In the genomic region with DNA sequence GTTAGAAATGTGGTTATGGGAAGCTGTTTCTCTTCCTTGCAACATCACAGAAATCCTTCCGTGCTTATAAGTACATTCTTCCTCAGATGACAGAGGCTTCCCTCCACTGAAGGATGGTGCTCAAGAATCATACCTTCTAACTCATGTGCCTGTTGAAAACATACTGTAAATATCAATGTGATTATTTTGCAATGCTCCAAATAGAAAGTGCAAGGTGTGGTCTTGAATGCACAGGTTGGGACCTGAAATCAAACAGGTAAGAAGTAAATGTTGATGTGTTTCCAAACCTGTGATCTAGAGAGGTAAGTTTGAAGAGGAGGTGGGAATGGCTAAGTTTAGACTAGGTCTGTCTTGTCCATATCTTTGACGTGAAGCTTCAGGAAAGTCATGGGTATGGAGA, we compare ENCODE assay signal across 24 cellular contexts.
"Had no signal": no experiment of that assay in that cellular context is flagged by ENCODE, and none has a peak within 500 bp of the region (broad histone marks: within the 10 kb centered on the region; RNA-seq: fewer than 3 reads in every experiment).

No MANE protein-coding gene starts in this region.

- H3K4me1 ChIP-seq: neural progenitor cell, parathyroid adenoma, psoas muscle, right lobe of liver, sigmoid colon, stomach, thyroid gland, transverse colon, upper lobe of right lung, uterus had no signal

- H3K36me3 ChIP-seq: neural progenitor cell, ovary, right lobe of liver, sigmoid colon, stomach, thoracic aorta, thyroid gland, transverse colon, upper lobe of right lung, uterus had no signal

- ATAC-seq: natural killer cell; psoas muscle; right cardiac atrium; right lobe of liver; stimulated activated effector memory CD8-positive, alpha-beta T cell treated with anti-CD3 and anti-CD28 coated beads, Interleukin-12 subunit alpha, Interleukin-12 subunit beta, amount 100 ng/mL, for 72 hours; stimulated activated naive B cell treated with anti-CD40 and anti-IgM and Interleukin-4, amounts not matched to agents 10 μg/mL and 1 μg/mL and 100 μg/mL, for 72 hours; upper lobe of right lung had no signal

- H3K27me3 ChIP-seq: neural progenitor cell, ovary, right lobe of liver, sigmoid colon, stomach, thyroid gland, transverse colon, upper lobe of right lung, uterus had no signal

- FAIRE-seq: small intestine had no signal

- H3K9me3 ChIP-seq: ovary, psoas muscle, right lobe of liver, sigmoid colon, stomach, thoracic aorta, thyroid gland, transverse colon, upper lobe of right lung, uterus had no signal

- H3K4me2 ChIP-seq: neural progenitor cell had no signal

- H3K4me3 ChIP-seq: neural progenitor cell, ovary, psoas muscle, right lobe of liver, sigmoid colon, stomach, thoracic aorta, thyroid gland, transverse colon, upper lobe of right lung, uterus had no signal

- H3K9ac ChIP-seq: neural progenitor cell, parathyroid adenoma had no signal

- H2AFZ ChIP-seq: neural progenitor cell, parathyroid adenoma had no signal

- H3K27ac ChIP-seq: neural progenitor cell, ovary, parathyroid adenoma, psoas muscle, right lobe of liver, sigmoid colon, stomach, thoracic aorta, thyroid gland, transverse colon, upper lobe of right lung, uterus had no signal

- DNase-seq: natural killer cell; occipital lobe; ovary; posterior cingulate gyrus; psoas muscle; right cardiac atrium; right lobe of liver; sigmoid colon; small intestine; stimulated activated CD4-positive, alpha-beta T cell treated with anti-CD3 and anti-CD28 coated beads, Interleukin-15, amount 100 ng/mL, for 24 hours; stimulated activated CD4-positive, alpha-beta T cell treated with anti-CD3 and anti-CD28 coated beads, Interleukin-2, amount 100 ng/mL, for 24 hours; stimulated activated CD4-positive, alpha-beta T cell treated with anti-CD3 and anti-CD28 coated beads, Interleukin-2, amount 100 ng/mL, for 48 hours; stimulated activated CD4-positive, alpha-beta T cell treated with anti-CD3 and anti-CD28 coated beads, Interleukin-4, amount 100 ng/mL, for 24 hours; stimulated activated naive B cell treated with anti-CD40 and anti-IgM and Interleukin-4, amounts not matched to agents 10 μg/mL and 1 μg/mL and 100 μg/mL, for 72 hours; stimulated activated naive CD4-positive, alpha-beta T cell treated with Interleukin-2 at 50 U/mL for 16 hours; stomach; thyroid gland; transverse colon; upper lobe of right lung; uterus had no signal

- H3K79me2 ChIP-seq: parathyroid adenoma had no signal
